4 cellular contexts compared by ENCODE assay signal in genomic region chr6:151867361-151867869, GRCh38. TPM values are rescaled to one million over a fixed set of nuclear protein-coding genes. Genes with fewer than 3 reads are reported as not detected.
"Had no signal": no experiment of that assay in that cellular context is flagged by ENCODE, and none has a peak within 500 bp of the region (broad histone marks: within the 10 kb centered on the region; RNA-seq: fewer than 3 reads in every experiment).

No MANE protein-coding gene starts in this region.

RNA-seq across cellular contexts. Expression of gene ESR1, which starts 59.9 kb away (rescaled TPM):
- total RNA-seq: H9, HT-29, IMR-90 had no signal
- polyA plus RNA-seq: GM23338, IMR-90 had no signal
